In genomic region chr3:48011771-48012170, GRCh38 we compare ENCODE assay signal across 1 cellular context.
TF ChIP-seq lines count a peak whose summit lies in the region.

No MANE protein-coding gene starts in this region.

TF ChIP-seq in IMR-90, 13 proteins besides CTCF, POLR2A, EP300 and RAD21 (continued from another document):
- TF ChIP-seq BHLHE40 (IDR thresholded peaks at IDR 0.05; ENCODE audit: low read depth, low read length) (no peak), SMC3 (IDR thresholded peaks at IDR 0.05; ENCODE audit: low read depth, low read length) (no peak), CEBPB (IDR thresholded peaks at IDR 0.05; ENCODE audit: low read depth, low read length) (no peak), USF2 (IDR thresholded peaks at IDR 0.05; ENCODE audit: low read depth, low read length) (no peak)
